Comparison of ENCODE assay signal across 8 cellular contexts in the genomic region with DNA sequence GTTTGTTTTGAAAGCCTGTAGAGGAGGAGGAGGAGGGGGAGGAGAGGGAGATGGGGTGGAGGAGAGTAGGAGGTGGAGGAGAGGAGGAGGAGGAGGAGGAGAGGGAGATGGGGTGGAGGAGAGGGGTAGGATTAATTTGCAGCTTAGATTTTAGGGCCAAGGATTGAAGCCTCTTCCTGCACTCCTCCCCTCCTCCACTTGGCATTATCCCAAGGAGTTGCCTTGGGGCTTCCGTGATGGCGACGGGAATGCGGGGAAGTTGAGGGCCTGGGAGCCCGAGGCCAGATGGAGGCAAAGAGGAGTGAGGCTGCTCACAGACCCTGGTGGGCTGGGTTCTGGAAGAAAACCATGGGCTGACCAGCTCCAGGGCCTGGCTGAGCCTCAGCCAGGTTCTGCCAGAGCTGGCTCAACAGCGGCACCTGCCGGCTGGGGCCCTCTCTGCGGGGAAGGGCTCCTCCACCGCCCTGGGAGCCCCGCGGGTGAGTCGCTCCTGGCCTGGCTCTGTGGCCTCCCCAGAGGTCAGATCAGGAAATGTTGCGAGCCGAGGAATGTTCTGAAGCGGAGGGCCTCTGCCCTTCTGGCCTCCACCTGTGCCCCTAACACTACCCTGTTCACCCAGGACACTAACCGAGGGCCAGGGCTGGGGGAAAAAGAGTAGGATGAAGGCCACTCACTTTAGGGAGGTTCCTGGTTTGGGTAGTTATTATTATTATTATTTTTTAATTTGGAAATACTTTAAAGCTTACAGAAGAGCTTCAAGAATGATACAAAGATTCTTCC. TPM values are rescaled to one million over a fixed set of nuclear protein-coding genes. Genes with fewer than 3 reads are reported as not detected.
DNase-seq lines count a peak whose midpoint lies in the region; ATAC-seq and TF ChIP-seq lines count a peak whose summit lies in the region.

No MANE protein-coding gene starts in this region.

- TF ChIP-seq CTCF in GM12875 (IDR thresholded peaks at IDR 0.05; ENCODE audit: borderline replicate concordance, insufficient read depth, low read depth, low read length) (peak; percentile 99), coronary artery (IDR thresholded peaks at IDR 0.05) (peak; percentile 99), left lung (IDR thresholded peaks at IDR 0.05) (peak; percentile 98 to 99)

- H3K9me3 Mint-ChIP-seq in activated CD4-positive, alpha-beta T cell treated with anti-CD3 and anti-CD28 coated beads, Interleukin-2, amount 10 ng/mL, durations not matched to agents 24 days and 14 days: no peaks in the 10 kb centered on the region

- H3K27me3 Mint-ChIP-seq in activated CD4-positive, alpha-beta T cell treated with anti-CD3 and anti-CD28 coated beads, Interleukin-2, amount 10 ng/mL, durations not matched to agents 24 days and 14 days: no peaks in the 10 kb centered on the region

- H3K27me3 ChIP-seq in left lung: no peaks in the 10 kb centered on the region

- H3K4me3 ChIP-seq in GM12875 (ENCODE audit: low read depth, low read length) (no peak overlapping the region), coronary artery (peak overlapping the region; percentile 52), left lung (no peak overlapping the region)

- DNase-seq in NCI-H510A (lab: John Stamatoyannopoulos, UW) (peak; percentile 80), coronary artery (ENCODE audit: low spot score) (peak; percentile 94), left lung (peak; percentile 92 to 100)
- DNase-seq in activated CD4-positive, alpha-beta T cell treated with anti-CD3 and anti-CD28 coated beads, Interleukin-2, amount 10 ng/mL, durations not matched to agents 24 days and 14 days: peak; percentile 97
- peak; percentile 78 for DNase-seq in stimulated activated CD4-positive, alpha-beta T cell treated with anti-CD3 and anti-CD28 coated beads, Interleukin-2, amount 100 ng/mL, for 4 hours (ENCODE audit: low read depth)

- no peaks in the 10 kb centered on the region for H3K9me3 ChIP-seq in left lung

- H3K27ac ChIP-seq in coronary artery (peak overlapping the region; percentile 48 to 50), left lung (peak overlapping the region; percentile 51 to 57)

- no peaks in the 10 kb centered on the region for H3K36me3 Mint-ChIP-seq in activated CD4-positive, alpha-beta T cell treated with anti-CD3 and anti-CD28 coated beads, Interleukin-2, amount 10 ng/mL, durations not matched to agents 24 days and 14 days (ENCODE audit: low read depth)

- intact Hi-C loops in activated CD4-positive, alpha-beta T cell treated with anti-CD3 and anti-CD28 coated beads, Interleukin-2, amount 10 ng/mL, durations not matched to agents 24 days and 14 days (cut with micrococcal nuclease): loop anchor here (1.0 to 5.0 kb wide), 2 partner anchors 45 to 62 kb away; a partner anchor contains a TSS
- intact Hi-C loops in left lung (cut with DNase I): loop anchor here (5.0 to 10.0 kb wide), 2 partner anchors 60 to 63 kb away; a partner anchor contains a TSS

- H3K36me3 ChIP-seq in left lung: no peaks in the 10 kb centered on the region

- ATAC-seq in HG03175 (IDR thresholded peaks at IDR 0.05; ENCODE audit: unreplicated experiment) (peak; percentile 85), left lung (peak; percentile 100), GM18868 (IDR thresholded peaks at IDR 0.05; ENCODE audit: unreplicated experiment) (no peak)

- H3K4me1 ChIP-seq in left lung: peaks cover 5 to 38% of the 10 kb centered on the region in 2 donors

- no peak overlapping the region for H3K4me3 Mint-ChIP-seq in activated CD4-positive, alpha-beta T cell treated with anti-CD3 and anti-CD28 coated beads, Interleukin-2, amount 10 ng/mL, durations not matched to agents 24 days and 14 days

- H3K4me1 Mint-ChIP-seq in activated CD4-positive, alpha-beta T cell treated with anti-CD3 and anti-CD28 coated beads, Interleukin-2, amount 10 ng/mL, durations not matched to agents 24 days and 14 days: peaks cover 3% of the 10 kb centered on the region

- H3K27ac Mint-ChIP-seq in activated CD4-positive, alpha-beta T cell treated with anti-CD3 and anti-CD28 coated beads, Interleukin-2, amount 10 ng/mL, durations not matched to agents 24 days and 14 days: no peak overlapping the region

RNA-seq across cellular contexts. Expression of a gene that starts 23.9 kb away (rescaled TPM):
- total RNA-seq in activated CD4-positive, alpha-beta T cell treated with anti-CD3 and anti-CD28 coated beads, Interleukin-2, amount 10 ng/mL, durations not matched to agents 24 days and 14 days: 325 and 329 TPM in 2 replicates
- total RNA-seq in left lung: 100 to 1,000 TPM in 1 of 2 donors, 10 to 100 TPM in 1; 42.0 to 118 TPM

RNA-seq across cellular contexts. Expression of a gene that starts 36.1 kb away (rescaled TPM):
- total RNA-seq in activated CD4-positive, alpha-beta T cell treated with anti-CD3 and anti-CD28 coated beads, Interleukin-2, amount 10 ng/mL, durations not matched to agents 24 days and 14 days: 6.7 and 7.0 TPM in 2 replicates
- total RNA-seq in left lung: 1 to 10 TPM; 5.4 to 6.0 TPM

RNA-seq across cellular contexts. Expression of a gene that starts 49.5 kb away (rescaled TPM):
- 47.3 and 48.0 TPM in 2 replicates for total RNA-seq in activated CD4-positive, alpha-beta T cell treated with anti-CD3 and anti-CD28 coated beads, Interleukin-2, amount 10 ng/mL, durations not matched to agents 24 days and 14 days
- total RNA-seq in left lung: 10 to 100 TPM; 27.3 to 34.6 TPM
